30 cellular contexts compared by ENCODE assay signal in genomic region chr10:102508506-102508905, GRCh38. TPM values are rescaled to one million over a fixed set of nuclear protein-coding genes. Genes with fewer than 3 reads are reported as not detected.
DNase-seq lines count a peak whose midpoint lies in the region; ATAC-seq and TF ChIP-seq lines count a peak whose summit lies in the region.
"Had no signal": no experiment of that assay in that cellular context is flagged by ENCODE, and none has a peak within 500 bp of the region (broad histone marks: within the 10 kb centered on the region; RNA-seq: fewer than 3 reads in every experiment).

No MANE protein-coding gene starts in this region.

- H3K4me3 ChIP-seq in CD4-positive, alpha-beta memory T cell (ENCODE audit: low read length in 2 of 2): no peak overlapping the region
- peak overlapping the region in 1 of 59 donors; percentile 10 for H3K4me3 ChIP-seq in dorsolateral prefrontal cortex
- H3K4me3 ChIP-seq: breast epithelium, HAP-1, heart right ventricle had no signal

- H3K4me1 ChIP-seq in CD4-positive, alpha-beta memory T cell (ENCODE audit: insufficient read depth, low read length): peaks cover 33% of the 10 kb centered on the region
- H3K4me1 ChIP-seq: HAP-1 had no signal

- no peak for ATAC-seq in GM21423 (IDR thresholded peaks at IDR 0.05; ENCODE audit: unreplicated experiment)
- ATAC-seq: heart right ventricle, Panc1 had no signal

- H3K4me3 Mint-ChIP-seq in CD4-positive, alpha-beta memory T cell: peak overlapping the region in 1 of 8 donors; percentile 31
- H3K4me3 Mint-ChIP-seq in neural crest cell: peak overlapping the region; percentile 77
- H3K4me3 Mint-ChIP-seq: activated naive CD4-positive, alpha-beta T cell treated with anti-CD3 and anti-CD28 coated beads, Interleukin-2, amount 50 U/mL, for 24 hours; activated T-helper 1 cell treated with anti-CD3 and anti-CD28 coated beads, Interleukin-12 subunit alpha, Interleukin-12 subunit beta, Interleukin-2, Interleukin-4 antibody, amounts not matched to agents 30 ng/mL and 10 ng/mL and 1 ng/mL, durations not matched to agents 14 hours and 24 hours and 36 hours had no signal

- H3K36me3 ChIP-seq in CD4-positive, alpha-beta memory T cell (ENCODE audit: insufficient read depth, low read length): peaks cover 42% of the 10 kb centered on the region
- H3K36me3 ChIP-seq: breast epithelium had no signal

- CTCF ChIA-PET in CD4-positive, alpha-beta memory T cell (lab: Charles Lee; ENCODE audit: partially characterized antibody): interaction anchor here (0.7 to 1.8 kb wide), 5 partner anchors 12 to 278 kb away, joined by 3 to 4 read pairs (median 4); no protein-coding TSS in a partner anchor

- peaks cover 30 to 56% of the 10 kb centered on the region in 2 donors for H3K36me3 Mint-ChIP-seq in CD4-positive, alpha-beta memory T cell
- H3K36me3 Mint-ChIP-seq in neural crest cell (ENCODE audit: low read depth): no peaks in the 10 kb centered on the region
- H3K36me3 Mint-ChIP-seq: IgD-negative memory B cell had no signal

- H3K4me1 Mint-ChIP-seq in CD4-positive, alpha-beta memory T cell: peaks cover 20 to 62% (median 42%) of the 10 kb centered on the region in 4 donors
- H3K4me1 Mint-ChIP-seq in neural crest cell: peaks cover 21% of the 10 kb centered on the region

- H3K27ac Mint-ChIP-seq in CD4-positive, alpha-beta memory T cell: peak overlapping the region in 5 of 7 donors; percentile 11 to 41 (median 23)
- peak overlapping the region; percentile 90 for H3K27ac Mint-ChIP-seq in neural crest cell (ENCODE audit: unreplicated experiment)
- H3K27ac Mint-ChIP-seq: activated naive CD4-positive, alpha-beta T cell treated with anti-CD3 and anti-CD28 coated beads, Interleukin-2, amount 50 U/mL, for 24 hours; activated T-helper 1 cell treated with anti-CD3 and anti-CD28 coated beads, Interleukin-12 subunit alpha, Interleukin-12 subunit beta, Interleukin-2, Interleukin-4 antibody, amounts not matched to agents 30 ng/mL and 10 ng/mL and 1 ng/mL, durations not matched to agents 14 hours and 24 hours and 36 hours had no signal

- no peaks in the 10 kb centered on the region for H3K27me3 ChIP-seq in CD4-positive, alpha-beta memory T cell (ENCODE audit: insufficient read depth, low read length)
- H3K27me3 ChIP-seq in dorsolateral prefrontal cortex: no peaks in the 10 kb centered on the region
- H3K27me3 ChIP-seq: breast epithelium, heart right ventricle had no signal

- no peaks in the 10 kb centered on the region for H3K27me3 Mint-ChIP-seq in CD4-positive, alpha-beta memory T cell
- no peaks in the 10 kb centered on the region for H3K27me3 Mint-ChIP-seq in neural crest cell (ENCODE audit: low read depth)
- H3K27me3 Mint-ChIP-seq: activated naive CD4-positive, alpha-beta T cell treated with anti-CD3 and anti-CD28 coated beads, Interleukin-2, amount 50 U/mL, for 24 hours; IgD-negative memory B cell had no signal

- TF ChIP-seq CTCF in dorsolateral prefrontal cortex (IDR thresholded peaks at IDR 0.05 in 54 of 56, conservative IDR thresholded peaks at IDR 0.05 in 2 of 56; ENCODE audit: low read depth in 1 of 56, partially characterized antibody in 56 of 56): no peak
- no peak for TF ChIP-seq CTCF in neural crest cell (conservative IDR thresholded peaks at IDR 0.05)

- DNase-seq in CD4-positive, alpha-beta memory T cell: no peak
- DNase-seq in dorsolateral prefrontal cortex: no peak
- DNase-seq in neural crest cell (ENCODE audit: low read depth, low spot score): no peak
- peak; percentile 64 for DNase-seq in superior temporal gyrus (ENCODE audit: extremely low spot score)
- no peak for DNase-seq in NCI-H1436 (lab: John Stamatoyannopoulos, UW)
- DNase-seq in activated CD4-positive, CD25-positive, alpha-beta regulatory T cell treated with anti-CD3 and anti-CD28 coated beads, Interleukin-2, amount 50 U/mL, for 72 hours: no peak
- DNase-seq: activated CD4-positive, alpha-beta T cell treated with anti-CD3 and anti-CD28 coated beads, Interleukin-2, amount 50 U/mL, for 1 hour; COR-L47; DMS79; effector CD8-positive, alpha-beta T cell; erythroblast; heart right ventricle; mammary epithelial cell; NCI-H1092; NCI-H187; NCI-H2171 treated with DMSO at 0.1 percent for 48 hours; NCI-H526 treated with DMSO at 0.1 percent for 48 hours; SIG-M5; stimulated activated CD8-positive, alpha-beta memory T cell treated with anti-CD3 and anti-CD28 coated beads, Interleukin-4, amount 100 ng/mL, for 48 hours; T1000 had no signal

- H3K27ac ChIP-seq in CD4-positive, alpha-beta memory T cell (ENCODE audit: low read depth, low read length): peak overlapping the region; percentile 4
- peak overlapping the region in 37 of 59 donors; percentile 5 to 72 (median 44) for H3K27ac ChIP-seq in dorsolateral prefrontal cortex

- no peaks in the 10 kb centered on the region for H3K9me3 Mint-ChIP-seq in CD4-positive, alpha-beta memory T cell
- H3K9me3 Mint-ChIP-seq in neural crest cell: no peaks in the 10 kb centered on the region
- H3K9me3 Mint-ChIP-seq: activated naive CD4-positive, alpha-beta T cell treated with anti-CD3 and anti-CD28 coated beads, Interleukin-2, amount 50 U/mL, for 24 hours; activated T-helper 1 cell treated with anti-CD3 and anti-CD28 coated beads, Interleukin-12 subunit alpha, Interleukin-12 subunit beta, Interleukin-2, Interleukin-4 antibody, amounts not matched to agents 30 ng/mL and 10 ng/mL and 1 ng/mL, durations not matched to agents 14 hours and 24 hours and 36 hours; IgD-negative memory B cell had no signal

- POLR2A ChIA-PET in CD4-positive, alpha-beta memory T cell (lab: Charles Lee; ENCODE audit: partially characterized antibody): interaction anchor here (1.0 to 1.9 kb wide), 2 partner anchors 10 to 136 kb away, joined by 3 to 6 read pairs; partner anchors contain the start of gene TRIM8

- no peaks in the 10 kb centered on the region for H3K9me3 ChIP-seq in CD4-positive, alpha-beta memory T cell (ENCODE audit: control insufficient read depth in 1 of 2, low read length in 2 of 2)
- H3K9me3 ChIP-seq: breast epithelium, HAP-1, heart right ventricle had no signal

- intact Hi-C loops in CD4-positive, alpha-beta memory T cell (cut with micrococcal nuclease): no loop called here
- intact Hi-C loops in dorsolateral prefrontal cortex (cut with DNase I): no loop called here

RNA-seq across cellular contexts. Expression of gene SUFU, which starts 4.7 kb away (rescaled TPM):
- 10 to 100 TPM; 20.5 to 22.0 TPM for total RNA-seq in CD4-positive, alpha-beta memory T cell
- polyA plus RNA-seq in CD4-positive, alpha-beta memory T cell: 10 to 100 TPM in 1 of 2 donors, 1 to 10 TPM in 1; 2.0 to 12.6 TPM
- total RNA-seq in dorsolateral prefrontal cortex: 10 to 100 TPM in 119 of 120 experiments, 1 to 10 TPM in 1; 9.6 to 23.5 (median 14.8) TPM
- 27.1 and 30.9 TPM in 2 replicates for total RNA-seq in neural crest cell

RNA-seq across cellular contexts. Expression of gene ACTR1A, which starts 6.0 kb away (rescaled TPM):
- total RNA-seq in CD4-positive, alpha-beta memory T cell: 10 to 100 TPM; 54.9 to 60.0 TPM
- polyA plus RNA-seq in CD4-positive, alpha-beta memory T cell: 10 to 100 TPM; 69.9 to 72.3 TPM
- total RNA-seq in dorsolateral prefrontal cortex (100 to 1,000 TPM; 106 to 185 (median 154) TPM), neural crest cell (139 and 144 TPM in 2 replicates)

RNA-seq across cellular contexts. Expression of gene C10orf95, which starts 57.2 kb away (rescaled TPM):
- 1 to 10 TPM in 1 of 2 experiments, under 1 TPM in 1; 0.89 to 1.6 TPM for total RNA-seq in CD4-positive, alpha-beta memory T cell
- polyA plus RNA-seq in CD4-positive, alpha-beta memory T cell: under 1 TPM; 0.41 to 0.42 TPM
- total RNA-seq in dorsolateral prefrontal cortex (1 to 10 TPM in 4 of 120 experiments, under 1 TPM in 54, not detected in 62; 0.26 to 1.3 (median 0.45) TPM), neural crest cell (0.21 and 0.27 TPM in 2 replicates)
- total RNA-seq: fibroblast of villous mesenchyme, heart right ventricle, skeletal muscle tissue, subcutaneous adipose tissue had no signal
- polyA plus RNA-seq: heart right ventricle had no signal
